ENCODE assay signal across 15 cellular contexts in the genomic region with DNA sequence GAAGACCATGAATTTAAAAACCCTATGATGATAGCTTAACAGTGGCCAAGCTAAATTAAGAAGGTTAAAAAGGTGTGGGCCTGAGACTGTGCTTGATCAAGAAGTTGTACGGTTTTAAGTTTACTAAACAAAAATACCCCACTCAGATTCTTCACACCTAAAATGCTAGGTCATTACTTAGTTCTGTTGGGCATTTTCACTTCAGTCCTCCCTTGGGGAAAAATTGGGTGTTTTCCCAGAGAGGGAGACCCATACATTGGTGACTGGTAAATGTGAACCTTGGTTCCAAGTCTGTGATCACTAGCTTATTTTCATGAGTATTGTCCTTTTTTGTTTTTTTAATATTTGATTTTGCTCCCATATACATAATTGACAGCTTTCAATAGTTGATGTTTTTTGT. TPM values are rescaled to one million over a fixed set of nuclear protein-coding genes. Genes with fewer than 3 reads are reported as not detected.
DNase-seq lines count a peak whose midpoint lies in the region; ATAC-seq and TF ChIP-seq lines count a peak whose summit lies in the region.
"Had no signal": no experiment of that assay in that cellular context is flagged by ENCODE, and none has a peak within 500 bp of the region (broad histone marks: within the 10 kb centered on the region; RNA-seq: fewer than 3 reads in every experiment).

No MANE protein-coding gene starts in this region.

- H3K79me2 ChIP-seq in OCI-LY3 (ENCODE audit: low read length) = no peaks in the 10 kb centered on the region
- H3K79me2 ChIP-seq in MM.1S (ENCODE audit: low read length) = no peaks in the 10 kb centered on the region

- H3K9ac ChIP-seq in OCI-LY3 (ENCODE audit: low read length) = no peak overlapping the region
- no peak overlapping the region for H3K9ac ChIP-seq in MM.1S (ENCODE audit: low read length)

- DNase-seq in MM.1S = no peak
- DNase-seq in uterus = no peak
- no peak for DNase-seq in G401 (ENCODE audit: low spot score)
- DNase-seq: AML-193; Caco-2; CD4-positive, alpha-beta T cell; GDM1; H9; Kasumi-1; KBM-7 had no signal

- intact Hi-C loops in uterus (cut with DNase I; ENCODE audit: low total_unique reads) = no loop called here

- H3K9me2 ChIP-seq in MM.1S (replicated peaks; ENCODE audit: insufficient read depth, low read length) = no peaks in the 10 kb centered on the region

- in situ Hi-C loops in G401 (cut with HindIII; ENCODE audit: low sequenced_read_pairs) = no loop called here

- H3K27me3 ChIP-seq in OCI-LY3 (ENCODE audit: low read depth, low read length) (no peaks in the 10 kb centered on the region), MM.1S (replicated peaks; ENCODE audit: insufficient read depth, low read length) (no peaks in the 10 kb centered on the region), uterus (no peaks in the 10 kb centered on the region)

- H4K20me1 ChIP-seq in OCI-LY3 (ENCODE audit: insufficient read depth, low read length) (no peaks in the 10 kb centered on the region), MM.1S (ENCODE audit: insufficient read depth, low read length) (no peaks in the 10 kb centered on the region)

- H3K4me1 ChIP-seq in OCI-LY3 (ENCODE audit: low read length) = peaks cover 29% of the 10 kb centered on the region
- no peaks in the 10 kb centered on the region for H3K4me1 ChIP-seq in MM.1S (ENCODE audit: low read length)
- H3K4me1 ChIP-seq in uterus = no peaks in the 10 kb centered on the region
- H3K4me1 ChIP-seq: Caco-2 had no signal

- peak; percentile 65 for ATAC-seq in GM19463 (IDR thresholded peaks at IDR 0.05; ENCODE audit: unreplicated experiment)
- ATAC-seq in HG02798 (IDR thresholded peaks at IDR 0.05; ENCODE audit: poor library complexity, unreplicated experiment) = peak; percentile 52
- ATAC-seq: HepG2 had no signal

- H3K4me2 ChIP-seq in OCI-LY3 (ENCODE audit: low read length) = peak overlapping the region; percentile 33
- H3K4me2 ChIP-seq in MM.1S (ENCODE audit: low read depth, low read length) = no peak overlapping the region

- H3K4me3 ChIP-seq in OCI-LY3 (ENCODE audit: low read length) (no peak overlapping the region), MM.1S (ENCODE audit: low read length) (no peak overlapping the region), uterus (no peak overlapping the region)

- no peaks in the 10 kb centered on the region for H3K9me3 ChIP-seq in OCI-LY3 (ENCODE audit: insufficient read depth, low read length)
- H3K9me3 ChIP-seq in MM.1S (replicated peaks; ENCODE audit: insufficient read depth, low read length) = no peaks in the 10 kb centered on the region
- H3K9me3 ChIP-seq in uterus = no peaks in the 10 kb centered on the region
- H3K9me3 ChIP-seq: Caco-2 had no signal

- H3K36me3 ChIP-seq in OCI-LY3 (replicated peaks; ENCODE audit: low read depth, low read length) = no peaks in the 10 kb centered on the region
- no peaks in the 10 kb centered on the region for H3K36me3 ChIP-seq in MM.1S (replicated peaks; ENCODE audit: insufficient read depth, low read length)
- no peaks in the 10 kb centered on the region for H3K36me3 ChIP-seq in uterus

- H2AFZ ChIP-seq in OCI-LY3 (ENCODE audit: low read depth, low read length) (no peak overlapping the region; the same call in 1 of the 2 replicates), MM.1S (ENCODE audit: low read length) (no peak overlapping the region)

- no peak for TF ChIP-seq CTCF in OCI-LY3 (IDR thresholded peaks at IDR 0.05; ENCODE audit: low read depth, low read length)
- TF ChIP-seq CTCF in MM.1S (IDR thresholded peaks at IDR 0.05; ENCODE audit: low read length) = no peak
- TF ChIP-seq CTCF in uterus (IDR thresholded peaks at IDR 0.05) = no peak

- TF ChIP-seq POLR2A in uterus (IDR thresholded peaks at IDR 0.05) = no peak

- H3F3A ChIP-seq in MM.1S (ENCODE audit: insufficient read depth, low read length) = no peaks in the 10 kb centered on the region

- H3K27ac ChIP-seq in OCI-LY3 (ENCODE audit: low read length) (peak overlapping the region; percentile 18; the same call in 1 of the 2 replicates), MM.1S (ENCODE audit: low read length) (no peak overlapping the region), uterus (no peak overlapping the region)
- H3K27ac ChIP-seq: C4-2B had no signal

RNA-seq across cellular contexts. Expression of gene MTUS2, which starts 44.4 kb away (rescaled TPM):
- total RNA-seq in uterus = 1 to 10 TPM in 2 of 4 donors, under 1 TPM in 1, not detected in 1; 0.26 to 4.0 (median 3.6) TPM
- under 0.01 TPM in 1 of 2 replicates, not detected in the other for total RNA-seq in G401 (2014; rRNA removed; shearing (Covaris generic))
- total RNA-seq: HepG2 had no signal
